Comparison of ENCODE assay signal across 12 cellular contexts in genomic region chr22:45469573-45470383, GRCh38. TPM values are rescaled to one million over a fixed set of nuclear protein-coding genes. Genes with fewer than 3 reads are reported as not detected.
DNase-seq lines count a peak whose midpoint lies in the region; ATAC-seq and TF ChIP-seq lines count a peak whose summit lies in the region.
"Had no signal": no experiment of that assay in that cellular context is flagged by ENCODE, and none has a peak within 500 bp of the region (broad histone marks: within the 10 kb centered on the region; RNA-seq: fewer than 3 reads in every experiment).

No MANE protein-coding gene starts in this region.

- H3K27me3 Mint-ChIP-seq in WTC11 (ENCODE audit: low read depth): peaks cover 5% of the 10 kb centered on the region; the same call in 1 of the 2 replicates
- peaks cover 6% of the 10 kb centered on the region for H3K27me3 Mint-ChIP-seq in activated CD8-positive, alpha-beta T cell treated with anti-CD3 and anti-CD28 coated beads, Interleukin-2, amount 10 ng/mL, durations not matched to agents 7 days and 5 days (ENCODE audit: low read depth)

- CTCF ChIA-PET in WTC11 (lab: Charles Lee): interaction anchor here (0.9 to 1.5 kb wide), 6 partner anchors 7 to 261 kb away, joined by 3 to 10 read pairs (median 4); no protein-coding TSS in a partner anchor
- CTCF ChIA-PET in activated CD8-positive, alpha-beta T cell treated with anti-CD3 and anti-CD28 coated beads, Interleukin-2, amount 10 ng/mL, durations not matched to agents 7 days and 5 days (lab: Charles Lee): no interaction called here

- DNase-seq in NCI-H146 (lab: John Stamatoyannopoulos, UW) (peak; percentile 23), NCI-H146 treated with DMSO at 0.1 percent for 48 hours (lab: John Stamatoyannopoulos, UW; ENCODE audit: unreplicated experiment) (no peak), WTC11 (ENCODE audit: low spot score) (no peak), hepatocyte (ENCODE audit: low spot score) (no peak), tibial artery (peak in 1 of 2 donors; percentile 63), mucosa of descending colon (no peak), NCI-H345 (lab: John Stamatoyannopoulos, UW) (no peak)
- no peak for DNase-seq in activated CD8-positive, alpha-beta T cell treated with anti-CD3 and anti-CD28 coated beads, Interleukin-2, amount 10 ng/mL, durations not matched to agents 7 days and 5 days
- DNase-seq: endodermal cell, NCI-H1436 had no signal

- H2AFZ ChIP-seq in hepatocyte: no peak overlapping the region

- H3K27me3 ChIP-seq in hepatocyte (no peaks in the 10 kb centered on the region), tibial artery (no peaks in the 10 kb centered on the region)

- POLR2A ChIA-PET in WTC11 (lab: Charles Lee): interaction anchor here (0.5 kb wide), 1 partner anchor 26 kb away, joined by 7 read pairs; no protein-coding TSS in a partner anchor
- POLR2A ChIA-PET in activated CD8-positive, alpha-beta T cell treated with anti-CD3 and anti-CD28 coated beads, Interleukin-2, amount 10 ng/mL, durations not matched to agents 7 days and 5 days (lab: Charles Lee): no interaction called here

- no peaks in the 10 kb centered on the region for H3K9me3 ChIP-seq in hepatocyte (ENCODE audit: low read depth)
- peaks cover 0 to 5% (median 4%) of the 10 kb centered on the region in 3 donors for H3K9me3 ChIP-seq in tibial artery
- no peaks in the 10 kb centered on the region for H3K9me3 ChIP-seq in mucosa of descending colon

- no peak overlapping the region for H3K4me3 Mint-ChIP-seq in WTC11
- H3K4me3 Mint-ChIP-seq in activated CD8-positive, alpha-beta T cell treated with anti-CD3 and anti-CD28 coated beads, Interleukin-2, amount 10 ng/mL, durations not matched to agents 7 days and 5 days: no peak overlapping the region
- H3K4me3 Mint-ChIP-seq: endodermal cell, memory B cell had no signal

- H3K9me2 ChIP-seq in hepatocyte (replicated peaks; ENCODE audit: insufficient read depth): no peaks in the 10 kb centered on the region

- TF ChIP-seq CTCF in WTC11 (IDR thresholded peaks at IDR 0.05): no peak
- TF ChIP-seq CTCF in hepatocyte (IDR thresholded peaks at IDR 0.05; ENCODE audit: poor library complexity): no peak
- TF ChIP-seq CTCF in tibial artery (IDR thresholded peaks at IDR 0.05): no peak
- TF ChIP-seq CTCF in mucosa of descending colon (IDR thresholded peaks at IDR 0.05): no peak

- H3K4me1 ChIP-seq in hepatocyte (ENCODE audit: insufficient read depth) (peaks cover 28% of the 10 kb centered on the region), tibial artery (peaks cover 0 to 60% (median 27%) of the 10 kb centered on the region in 4 donors), mucosa of descending colon (ENCODE audit: low read depth) (no peaks in the 10 kb centered on the region)

- 0 out of 2 replicates have a peak overlapping the region, but pooled peaks have one; percentile 14 for H3K27ac Mint-ChIP-seq in WTC11
- H3K27ac Mint-ChIP-seq in activated CD8-positive, alpha-beta T cell treated with anti-CD3 and anti-CD28 coated beads, Interleukin-2, amount 10 ng/mL, durations not matched to agents 7 days and 5 days: no peak overlapping the region
- H3K27ac Mint-ChIP-seq: endodermal cell, memory B cell had no signal

- peaks cover 39% of the 10 kb centered on the region for H3K4me1 Mint-ChIP-seq in WTC11
- H3K4me1 Mint-ChIP-seq in activated CD8-positive, alpha-beta T cell treated with anti-CD3 and anti-CD28 coated beads, Interleukin-2, amount 10 ng/mL, durations not matched to agents 7 days and 5 days (ENCODE audit: low read depth): no peaks in the 10 kb centered on the region
- H3K4me1 Mint-ChIP-seq: memory B cell had no signal

- H4K20me1 ChIP-seq in hepatocyte (ENCODE audit: insufficient read depth, poor library complexity, severe bottlenecking): no peaks in the 10 kb centered on the region

- ATAC-seq in WTC11 (no peak), mucosa of descending colon (no peak)
- no peak for ATAC-seq in activated CD8-positive, alpha-beta T cell treated with anti-CD3 and anti-CD28 coated beads, Interleukin-2, amount 10 ng/mL, durations not matched to agents 7 days and 5 days

- WGBS in hepatocyte (ENCODE audit: low lambda C conversion rate, missing lambda C conversion rate): 63% methylated on average over 8 of the region's 8 CpGs

- H3K27ac ChIP-seq in hepatocyte: peak overlapping the region; percentile 83
- peak overlapping the region; percentile 77 to 78 for H3K27ac ChIP-seq in tibial artery

- peak overlapping the region; percentile 3 for H3K4me2 ChIP-seq in hepatocyte

- H3K36me3 Mint-ChIP-seq in WTC11: peaks cover 14% of the 10 kb centered on the region
- no peaks in the 10 kb centered on the region for H3K36me3 Mint-ChIP-seq in activated CD8-positive, alpha-beta T cell treated with anti-CD3 and anti-CD28 coated beads, Interleukin-2, amount 10 ng/mL, durations not matched to agents 7 days and 5 days (ENCODE audit: low read depth)

- H3K36me3 ChIP-seq in hepatocyte (replicated peaks; ENCODE audit: insufficient read depth, low read depth): no peaks in the 10 kb centered on the region
- H3K36me3 ChIP-seq in tibial artery: no peaks in the 10 kb centered on the region
- H3K36me3 ChIP-seq in mucosa of descending colon (ENCODE audit: low read depth): no peaks in the 10 kb centered on the region

- H3K4me3 ChIP-seq in hepatocyte (no peak overlapping the region), tibial artery (no peak overlapping the region), mucosa of descending colon (no peak overlapping the region)

- H3K79me2 ChIP-seq in hepatocyte: no peaks in the 10 kb centered on the region

- peaks cover 16% of the 10 kb centered on the region for H3K9me3 Mint-ChIP-seq in WTC11
- H3K9me3 Mint-ChIP-seq in activated CD8-positive, alpha-beta T cell treated with anti-CD3 and anti-CD28 coated beads, Interleukin-2, amount 10 ng/mL, durations not matched to agents 7 days and 5 days (ENCODE audit: insufficient read depth): no peaks in the 10 kb centered on the region

- intact Hi-C loops in tibial artery (cut with DNase I; ENCODE audit: low total_unique reads): no loop called here
- intact Hi-C loops in mucosa of descending colon (cut with DNase I, micrococcal nuclease): no loop called here

TF ChIP-seq in WTC11, 78 proteins besides CTCF, POLR2A, EP300 and RAD21 (continues in another document):
- TF ChIP-seq ZNF416 (CRISPR knock-in tag; IDR thresholded peaks at IDR 0.05): no peak
- no peak for TF ChIP-seq IRF1 (CRISPR knock-in tag; IDR thresholded peaks at IDR 0.05)
- TF ChIP-seq, protein P1, sequence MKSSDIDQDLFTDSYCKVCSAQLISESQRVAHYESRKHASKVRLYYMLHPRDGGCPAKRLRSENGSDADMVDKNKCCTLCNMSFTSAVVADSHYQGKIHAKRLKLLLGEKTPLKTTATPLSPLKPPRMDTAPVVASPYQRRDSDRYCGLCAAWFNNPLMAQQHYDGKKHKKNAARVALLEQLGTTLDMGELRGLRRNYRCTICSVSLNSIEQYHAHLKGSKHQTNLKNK (CRISPR knock-in tag; IDR thresholded peaks at IDR 0.05): no peak
- TF ChIP-seq RELA (CRISPR knock-in tag; IDR thresholded peaks at IDR 0.05; ENCODE audit: borderline replicate concordance): no peak
- TF ChIP-seq NR1H2 (CRISPR knock-in tag; IDR thresholded peaks at IDR 0.05): no peak
- TF ChIP-seq, protein P2, sequence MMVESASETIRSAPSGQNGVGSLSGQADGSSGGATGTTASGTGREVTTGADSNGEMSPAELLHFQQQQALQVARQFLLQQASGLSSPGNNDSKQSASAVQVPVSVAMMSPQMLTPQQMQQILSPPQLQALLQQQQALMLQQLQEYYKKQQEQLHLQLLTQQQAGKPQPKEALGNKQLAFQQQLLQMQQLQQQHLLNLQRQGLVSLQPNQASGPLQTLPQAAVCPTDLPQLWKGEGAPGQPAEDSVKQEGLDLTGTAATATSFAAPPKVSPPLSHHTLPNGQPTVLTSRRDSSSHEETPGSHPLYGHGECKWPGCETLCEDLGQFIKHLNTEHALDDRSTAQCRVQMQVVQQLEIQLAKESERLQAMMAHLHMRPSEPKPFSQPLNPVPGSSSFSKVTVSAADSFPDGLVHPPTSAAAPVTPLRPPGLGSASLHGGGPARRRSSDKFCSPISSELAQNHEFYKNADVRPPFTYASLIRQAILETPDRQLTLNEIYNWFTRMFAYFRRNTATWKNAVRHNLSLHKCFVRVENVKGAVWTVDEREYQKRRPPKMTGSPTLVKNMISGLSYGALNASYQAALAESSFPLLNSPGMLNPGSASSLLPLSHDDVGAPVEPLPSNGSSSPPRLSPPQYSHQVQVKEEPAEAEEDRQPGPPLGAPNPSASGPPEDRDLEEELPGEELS (CRISPR knock-in tag; IDR thresholded peaks at IDR 0.05): no peak
- no peak for TF ChIP-seq JAZF1 (CRISPR knock-in tag; IDR thresholded peaks at IDR 0.05)
- TF ChIP-seq MAX (CRISPR knock-in tag; IDR thresholded peaks at IDR 0.05): no peak
- no peak for TF ChIP-seq ZNF671 (CRISPR knock-in tag; IDR thresholded peaks at IDR 0.05)
- no peak for TF ChIP-seq CBFB (CRISPR knock-in tag; IDR thresholded peaks at IDR 0.05; ENCODE audit: low read depth)
- no peak for TF ChIP-seq SP1 (CRISPR knock-in tag; conservative IDR thresholded peaks at IDR 0.05)

RNA-seq across cellular contexts. Expression of gene FBLN1, which starts 32.9 kb away (rescaled TPM):
- total RNA-seq in WTC11 (2021) (183 to 219 TPM (median 217 TPM) in 3 replicates), hepatocyte (185 and 201 TPM in 2 replicates), mucosa of descending colon (100 to 1,000 TPM in 1 of 3 donors, 10 to 100 TPM in 2; 34.1 to 198 (median 88.3) TPM)
- 669 and 709 TPM in 2 replicates for polyA plus RNA-seq in hepatocyte
- total RNA-seq in activated CD8-positive, alpha-beta T cell treated with anti-CD3 and anti-CD28 coated beads, Interleukin-2, amount 10 ng/mL, durations not matched to agents 7 days and 5 days: not detected

RNA-seq across cellular contexts. Expression of gene RIBC2, which starts 56.3 kb away (rescaled TPM):
- total RNA-seq in WTC11 (2021) (1.7 to 2.4 TPM (median 2.4 TPM) in 3 replicates), hepatocyte (0.48 and 0.50 TPM in 2 replicates), mucosa of descending colon (1 to 10 TPM in 2 of 3 donors, under 1 TPM in 1; 0.41 to 2.6 (median 1.6) TPM)
- 0.56 and 1.3 TPM in 2 replicates for polyA plus RNA-seq in hepatocyte
- total RNA-seq in activated CD8-positive, alpha-beta T cell treated with anti-CD3 and anti-CD28 coated beads, Interleukin-2, amount 10 ng/mL, durations not matched to agents 7 days and 5 days: 10 to 100 TPM; 13.4 to 13.5 TPM
- total RNA-seq: subcutaneous adipose tissue had no signal

RNA-seq across cellular contexts. Expression of gene SMC1B, which starts 56.4 kb away (rescaled TPM):
- total RNA-seq in WTC11 (2021) (0.07 to 0.18 TPM (median 0.11 TPM) in 3 replicates), hepatocyte (not detected in 2 replicates), mucosa of descending colon (not detected)
- polyA plus RNA-seq in hepatocyte: 0.10 TPM in 1 of 2 replicates, not detected in the other
- 1 to 10 TPM; 1.6 to 2.1 TPM for total RNA-seq in activated CD8-positive, alpha-beta T cell treated with anti-CD3 and anti-CD28 coated beads, Interleukin-2, amount 10 ng/mL, durations not matched to agents 7 days and 5 days

Comparison
In these comparisons a context has a peak if more than half of its experiments do, and no peak if none do; other contexts are left out.
1. RNA of gene FBLN1, which starts 32.9 kb away (total RNA-seq): 185 to 201 TPM in hepatocyte, 183 to 219 TPM in WTC11 and 34.1 to 198 TPM in mucosa of descending colon; not detected in activated CD8-positive, alpha-beta T cell treated with anti-CD3 and anti-CD28 coated beads, Interleukin-2, amount 10 ng/mL, durations not matched to agents 7 days and 5 days; every median in the first group is over 10 times any median in the second.